2 cellular contexts compared by ENCODE assay signal in genomic region chr5:113005454-113005853, GRCh38.
A peak's percentile ranks its signal among the peaks of the same experiment; 100 is the strongest.
TF ChIP-seq lines count a peak whose summit lies in the region.

No MANE protein-coding gene starts in this region.

TF ChIP-seq in HCT116, 20 proteins besides CTCF, POLR2A, EP300 and RAD21:
- no peak for TF ChIP-seq ELF1 (IDR thresholded peaks at IDR 0.05; ENCODE audit: borderline replicate concordance, low read depth)
- no peak for TF ChIP-seq ZBTB33 (IDR thresholded peaks at IDR 0.05; ENCODE audit: extremely low read depth, insufficient replicate concordance, low read length)
- no peak for TF ChIP-seq CEBPB (IDR thresholded peaks at IDR 0.05; ENCODE audit: low read depth)
- TF ChIP-seq POLR2AphosphoS5 (IDR thresholded peaks at IDR 0.05; ENCODE audit: low read depth, low read length), result no peak
- no peak for TF ChIP-seq SIN3A (IDR thresholded peaks at IDR 0.05; ENCODE audit: low read depth)
- no peak for TF ChIP-seq CBX3 (IDR thresholded peaks at IDR 0.05; ENCODE audit: low read depth)
- TF ChIP-seq YY1 (IDR thresholded peaks at IDR 0.05; ENCODE audit: extremely low read depth, insufficient replicate concordance, low read depth, low read length), result no peak
- TF ChIP-seq ATF3 (IDR thresholded peaks at IDR 0.05), result no peak
- TF ChIP-seq EGR1 (IDR thresholded peaks at IDR 0.05; ENCODE audit: low read depth), result no peak
- no peak for TF ChIP-seq REST (IDR thresholded peaks at IDR 0.05; ENCODE audit: low read depth)
- TF ChIP-seq ZFX (IDR thresholded peaks at IDR 0.05), result no peak
- TF ChIP-seq EZH2 (IDR thresholded peaks at IDR 0.05), result no peak
- no peak for TF ChIP-seq SRF (IDR thresholded peaks at IDR 0.05; ENCODE audit: low read depth)
- TF ChIP-seq MAX (IDR thresholded peaks at IDR 0.05), result no peak
- TF ChIP-seq SP1 (IDR thresholded peaks at IDR 0.05; ENCODE audit: low read depth), result no peak
- no peak for TF ChIP-seq EZH2phosphoT487 (IDR thresholded peaks at IDR 0.05; ENCODE audit: borderline replicate concordance)
- no peak for TF ChIP-seq FOSL1 (IDR thresholded peaks at IDR 0.05; ENCODE audit: low read depth)
- TF ChIP-seq ZNF274 (IDR thresholded peaks at IDR 0.05; ENCODE audit: low read depth, low read length), result no peak
- no peak for TF ChIP-seq TCF7L2 (IDR thresholded peaks at IDR 0.05; ENCODE audit: borderline replicate concordance, extremely low read depth, insufficient read depth, insufficient read length)
TF ChIP-seq in HCT116: peak in this region for 0.

TF ChIP-seq in K562, 482 proteins besides CTCF, POLR2A, EP300 and RAD21:
- TF ChIP-seq PKNOX1 (IDR thresholded peaks at IDR 0.05) (no peak), JUND (IDR thresholded peaks at IDR 0.05; ENCODE audit: borderline replicate concordance, low read depth, low read length) (no peak), JUND (tag; IDR thresholded peaks at IDR 0.05; ENCODE audit: borderline replicate concordance, low read depth, low read length) (no peak), HDAC3 (IDR thresholded peaks at IDR 0.05; ENCODE audit: borderline replicate concordance, partially characterized antibody) (no peak), BDP1 (IDR thresholded peaks at IDR 0.05; ENCODE audit: insufficient read depth, insufficient read length) (no peak), MAFF (IDR thresholded peaks at IDR 0.05; ENCODE audit: low read length) (peak; percentile 47; the same call in 1 of the 2 replicates), SMARCE1 (IDR thresholded peaks at IDR 0.05) (no peak), STAT5A (IDR thresholded peaks at IDR 0.05; ENCODE audit: borderline replicate concordance, low read length) (no peak), DNMT1 (IDR thresholded peaks at IDR 0.05) (no peak), ZBTB33 (CRISPR knock-in tag; IDR thresholded peaks at IDR 0.05) (no peak), NFE2 (IDR thresholded peaks at IDR 0.05; ENCODE audit: low read depth) (peak; percentile 57; the same call in 1 of the 2 replicates), DACH1 (IDR thresholded peaks at IDR 0.05; ENCODE audit: partially characterized antibody) (peak; percentile 57), FOXK2 (conservative IDR thresholded peaks at IDR 0.05 in 1 of 2, IDR thresholded peaks at IDR 0.05 in 1 of 2; ENCODE audit: low read depth in 2 of 2) (no peak), MLX (CRISPR knock-in tag; conservative IDR thresholded peaks at IDR 0.05) (no peak), ATF3 (IDR thresholded peaks at IDR 0.05) (no peak), ATF3 (CRISPR knock-in tag; conservative IDR thresholded peaks at IDR 0.05) (no peak), DLX4 (CRISPR knock-in tag; IDR thresholded peaks at IDR 0.05) (no peak), ZNF197 (CRISPR knock-in tag; IDR thresholded peaks at IDR 0.05; ENCODE audit: low read depth) (no peak), MAFG (tag; conservative IDR thresholded peaks at IDR 0.05) (peak; percentile 78), TAF9B (IDR thresholded peaks at IDR 0.05; ENCODE audit: partially characterized antibody) (no peak), NCOA2 (IDR thresholded peaks at IDR 0.05; ENCODE audit: partially characterized antibody in 2 of 2) (no peak), HINFP (tag; conservative IDR thresholded peaks at IDR 0.05; ENCODE audit: low read depth) (no peak), KLF16 (IDR thresholded peaks at IDR 0.05) (no peak), FIP1L1 (IDR thresholded peaks at IDR 0.05; ENCODE audit: low read depth, low read length, poor library complexity, severe bottlenecking) (no peak), EGR1 (conservative IDR thresholded peaks at IDR 0.05) (no peak), NR0B1 (IDR thresholded peaks at IDR 0.05; ENCODE audit: partially characterized antibody) (no peak), ZNF408 (CRISPR knock-in tag; IDR thresholded peaks at IDR 0.05; ENCODE audit: low read depth) (no peak), NFYB (IDR thresholded peaks at IDR 0.05; ENCODE audit: extremely low read depth, insufficient read length) (no peak), MCM7 (IDR thresholded peaks at IDR 0.05) (no peak), HDAC1 (IDR thresholded peaks at IDR 0.05) (no peak), TCF7 (IDR thresholded peaks at IDR 0.05; ENCODE audit: borderline replicate concordance) (no peak), ZNF280A (IDR thresholded peaks at IDR 0.05; ENCODE audit: low read depth, partially characterized antibody) (no peak), NFE2L1 (tag; IDR thresholded peaks at IDR 0.05; ENCODE audit: borderline replicate concordance, low read depth) (peak; percentile 24; the same call in 1 of the 2 replicates), ELF1 (tag; IDR thresholded peaks at IDR 0.05) (no peak), ADNP (tag; IDR thresholded peaks at IDR 0.05) (no peak), SP1 (CRISPR knock-in tag; IDR thresholded peaks at IDR 0.05) (no peak), C11orf30 (IDR thresholded peaks at IDR 0.05; ENCODE audit: low read depth) (peak; percentile 64), ZNF316 (IDR thresholded peaks at IDR 0.05) (peak; percentile 57), FOS (IDR thresholded peaks at IDR 0.05; ENCODE audit: extremely low read depth, insufficient read length) (no peak), HOMEZ (CRISPR knock-in tag; IDR thresholded peaks at IDR 0.05) (no peak)
